3 cellular contexts compared by ENCODE assay signal in the genomic region with DNA sequence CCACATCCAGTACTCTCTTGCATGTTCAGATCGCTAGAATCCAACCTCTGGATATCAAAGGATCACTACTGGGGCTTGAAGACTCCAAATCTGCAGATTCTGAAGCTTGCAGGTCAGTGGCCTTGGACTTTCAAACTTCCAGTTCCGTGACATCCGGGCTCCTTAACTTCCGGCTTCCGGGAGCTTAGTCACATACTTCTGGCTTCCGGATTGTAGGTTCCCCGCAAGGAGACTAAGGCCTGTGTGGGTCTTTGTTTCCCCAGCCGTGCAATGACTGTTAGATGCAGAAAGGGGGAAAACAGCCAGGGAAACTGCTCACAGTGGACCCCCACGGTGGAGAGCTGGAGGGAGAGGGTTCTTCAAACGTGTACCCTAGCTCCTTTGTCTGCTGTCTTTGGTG.
A peak's percentile ranks its signal among the peaks of the same experiment; 100 is the strongest.
TF ChIP-seq lines count a peak whose summit lies in the region.

No MANE protein-coding gene starts in this region.

TF ChIP-seq in A549, 52 proteins besides CTCF, POLR2A, EP300 and RAD21 (continues in another document):
- TF ChIP-seq HMGXB4 (CRISPR knock-in tag; IDR thresholded peaks at IDR 0.05; ENCODE audit: borderline replicate concordance): no peak
- TF ChIP-seq ATOH8 (CRISPR knock-in tag; IDR thresholded peaks at IDR 0.05; ENCODE audit: low read depth): no peak
- TF ChIP-seq MAZ (IDR thresholded peaks at IDR 0.05; ENCODE audit: borderline replicate concordance, low read depth, low read length): no peak
- TF ChIP-seq, protein P1, sequence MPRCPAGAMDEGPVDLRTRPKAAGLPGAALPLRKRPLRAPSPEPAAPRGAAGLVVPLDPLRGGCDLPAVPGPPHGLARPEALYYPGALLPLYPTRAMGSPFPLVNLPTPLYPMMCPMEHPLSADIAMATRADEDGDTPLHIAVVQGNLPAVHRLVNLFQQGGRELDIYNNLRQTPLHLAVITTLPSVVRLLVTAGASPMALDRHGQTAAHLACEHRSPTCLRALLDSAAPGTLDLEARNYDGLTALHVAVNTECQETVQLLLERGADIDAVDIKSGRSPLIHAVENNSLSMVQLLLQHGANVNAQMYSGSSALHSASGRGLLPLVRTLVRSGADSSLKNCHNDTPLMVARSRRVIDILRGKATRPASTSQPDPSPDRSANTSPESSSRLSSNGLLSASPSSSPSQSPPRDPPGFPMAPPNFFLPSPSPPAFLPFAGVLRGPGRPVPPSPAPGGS (IDR thresholded peaks at IDR 0.05): no peak
- no peak for TF ChIP-seq TP53 (CRISPR knock-in tag; IDR thresholded peaks at IDR 0.05)
- TF ChIP-seq ZFP36 (IDR thresholded peaks at IDR 0.05; ENCODE audit: borderline replicate concordance, partially characterized antibody): no peak
- TF ChIP-seq REST (IDR thresholded peaks at IDR 0.05): no peak

TF ChIP-seq in IMR-90, 13 proteins besides CTCF, POLR2A, EP300 and RAD21:
- TF ChIP-seq CEBPB (IDR thresholded peaks at IDR 0.05; ENCODE audit: low read depth, low read length) (no peak), SMC3 (IDR thresholded peaks at IDR 0.05; ENCODE audit: low read depth, low read length) (no peak), CHD1 (IDR thresholded peaks at IDR 0.05; ENCODE audit: low read depth, low read length) (no peak), MAFK (IDR thresholded peaks at IDR 0.05; ENCODE audit: low read depth, low read length) (no peak), MXI1 (IDR thresholded peaks at IDR 0.05; ENCODE audit: borderline replicate concordance, low read depth, low read length) (no peak), BHLHE40 (IDR thresholded peaks at IDR 0.05; ENCODE audit: low read depth, low read length) (no peak), RCOR1 (IDR thresholded peaks at IDR 0.05; ENCODE audit: insufficient replicate concordance, low read length) (no peak), MAZ (IDR thresholded peaks at IDR 0.05; ENCODE audit: borderline replicate concordance, low read depth, low read length) (no peak), NFE2L2 (IDR thresholded peaks at IDR 0.05; ENCODE audit: low read depth, low read length) (no peak), FOS (IDR thresholded peaks at IDR 0.05; ENCODE audit: low read depth, low read length) (no peak), RFX5 (IDR thresholded peaks at IDR 0.05; ENCODE audit: low read depth, low read length) (no peak)
- TF ChIP-seq, protein P2, sequence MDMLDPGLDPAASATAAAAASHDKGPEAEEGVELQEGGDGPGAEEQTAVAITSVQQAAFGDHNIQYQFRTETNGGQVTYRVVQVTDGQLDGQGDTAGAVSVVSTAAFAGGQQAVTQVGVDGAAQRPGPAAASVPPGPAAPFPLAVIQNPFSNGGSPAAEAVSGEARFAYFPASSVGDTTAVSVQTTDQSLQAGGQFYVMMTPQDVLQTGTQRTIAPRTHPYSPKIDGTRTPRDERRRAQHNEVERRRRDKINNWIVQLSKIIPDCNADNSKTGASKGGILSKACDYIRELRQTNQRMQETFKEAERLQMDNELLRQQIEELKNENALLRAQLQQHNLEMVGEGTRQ (IDR thresholded peaks at IDR 0.05; ENCODE audit: low read depth, low read length): no peak
- TF ChIP-seq, protein P3, sequence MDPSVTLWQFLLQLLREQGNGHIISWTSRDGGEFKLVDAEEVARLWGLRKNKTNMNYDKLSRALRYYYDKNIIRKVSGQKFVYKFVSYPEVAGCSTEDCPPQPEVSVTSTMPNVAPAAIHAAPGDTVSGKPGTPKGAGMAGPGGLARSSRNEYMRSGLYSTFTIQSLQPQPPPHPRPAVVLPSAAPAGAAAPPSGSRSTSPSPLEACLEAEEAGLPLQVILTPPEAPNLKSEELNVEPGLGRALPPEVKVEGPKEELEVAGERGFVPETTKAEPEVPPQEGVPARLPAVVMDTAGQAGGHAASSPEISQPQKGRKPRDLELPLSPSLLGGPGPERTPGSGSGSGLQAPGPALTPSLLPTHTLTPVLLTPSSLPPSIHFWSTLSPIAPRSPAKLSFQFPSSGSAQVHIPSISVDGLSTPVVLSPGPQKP (IDR thresholded peaks at IDR 0.05; ENCODE audit: borderline replicate concordance, low read depth, low read length): no peak
TF ChIP-seq in IMR-90: peak in this region for 0.

TF ChIP-seq in K562, 482 proteins besides CTCF, POLR2A, EP300 and RAD21:
- peak; percentile 22; the same call in 1 of the 2 replicates for TF ChIP-seq EHMT2 (IDR thresholded peaks at IDR 0.05)
- TF ChIP-seq, protein P4, sequence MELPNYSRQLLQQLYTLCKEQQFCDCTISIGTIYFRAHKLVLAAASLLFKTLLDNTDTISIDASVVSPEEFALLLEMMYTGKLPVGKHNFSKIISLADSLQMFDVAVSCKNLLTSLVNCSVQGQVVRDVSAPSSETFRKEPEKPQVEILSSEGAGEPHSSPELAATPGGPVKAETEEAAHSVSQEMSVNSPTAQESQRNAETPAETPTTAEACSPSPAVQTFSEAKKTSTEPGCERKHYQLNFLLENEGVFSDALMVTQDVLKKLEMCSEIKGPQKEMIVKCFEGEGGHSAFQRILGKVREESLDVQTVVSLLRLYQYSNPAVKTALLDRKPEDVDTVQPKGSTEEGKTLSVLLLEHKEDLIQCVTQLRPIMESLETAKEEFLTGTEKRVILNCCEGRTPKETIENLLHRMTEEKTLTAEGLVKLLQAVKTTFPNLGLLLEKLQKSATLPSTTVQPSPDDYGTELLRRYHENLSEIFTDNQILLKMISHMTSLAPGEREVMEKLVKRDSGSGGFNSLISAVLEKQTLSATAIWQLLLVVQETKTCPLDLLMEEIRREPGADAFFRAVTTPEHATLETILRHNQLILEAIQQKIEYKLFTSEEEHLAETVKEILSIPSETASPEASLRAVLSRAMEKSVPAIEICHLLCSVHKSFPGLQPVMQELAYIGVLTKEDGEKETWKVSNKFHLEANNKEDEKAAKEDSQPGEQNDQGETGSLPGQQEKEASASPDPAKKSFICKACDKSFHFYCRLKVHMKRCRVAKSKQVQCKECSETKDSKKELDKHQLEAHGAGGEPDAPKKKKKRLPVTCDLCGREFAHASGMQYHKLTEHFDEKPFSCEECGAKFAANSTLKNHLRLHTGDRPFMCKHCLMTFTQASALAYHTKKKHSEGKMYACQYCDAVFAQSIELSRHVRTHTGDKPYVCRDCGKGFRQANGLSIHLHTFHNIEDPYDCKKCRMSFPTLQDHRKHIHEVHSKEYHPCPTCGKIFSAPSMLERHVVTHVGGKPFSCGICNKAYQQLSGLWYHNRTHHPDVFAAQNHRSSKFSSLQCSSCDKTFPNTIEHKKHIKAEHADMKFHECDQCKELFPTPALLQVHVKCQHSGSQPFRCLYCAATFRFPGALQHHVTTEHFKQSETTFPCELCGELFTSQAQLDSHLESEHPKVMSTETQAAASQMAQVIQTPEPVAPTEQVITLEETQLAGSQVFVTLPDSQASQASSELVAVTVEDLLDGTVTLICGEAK (IDR thresholded peaks at IDR 0.05): peak; percentile 56
- TF ChIP-seq, protein P4 (CRISPR knock-in tag; IDR thresholded peaks at IDR 0.05): no peak
- no peak for TF ChIP-seq HDAC8 (tag; IDR thresholded peaks at IDR 0.05)
- TF ChIP-seq GABPA (tag; conservative IDR thresholded peaks at IDR 0.05; ENCODE audit: low read depth): peak; percentile 46
- TF ChIP-seq TARDBP (IDR thresholded peaks at IDR 0.05): no peak
- TF ChIP-seq ZNF766 (CRISPR knock-in tag; conservative IDR thresholded peaks at IDR 0.05): no peak
- no peak for TF ChIP-seq SMARCE1 (IDR thresholded peaks at IDR 0.05)
- TF ChIP-seq, protein P5, sequence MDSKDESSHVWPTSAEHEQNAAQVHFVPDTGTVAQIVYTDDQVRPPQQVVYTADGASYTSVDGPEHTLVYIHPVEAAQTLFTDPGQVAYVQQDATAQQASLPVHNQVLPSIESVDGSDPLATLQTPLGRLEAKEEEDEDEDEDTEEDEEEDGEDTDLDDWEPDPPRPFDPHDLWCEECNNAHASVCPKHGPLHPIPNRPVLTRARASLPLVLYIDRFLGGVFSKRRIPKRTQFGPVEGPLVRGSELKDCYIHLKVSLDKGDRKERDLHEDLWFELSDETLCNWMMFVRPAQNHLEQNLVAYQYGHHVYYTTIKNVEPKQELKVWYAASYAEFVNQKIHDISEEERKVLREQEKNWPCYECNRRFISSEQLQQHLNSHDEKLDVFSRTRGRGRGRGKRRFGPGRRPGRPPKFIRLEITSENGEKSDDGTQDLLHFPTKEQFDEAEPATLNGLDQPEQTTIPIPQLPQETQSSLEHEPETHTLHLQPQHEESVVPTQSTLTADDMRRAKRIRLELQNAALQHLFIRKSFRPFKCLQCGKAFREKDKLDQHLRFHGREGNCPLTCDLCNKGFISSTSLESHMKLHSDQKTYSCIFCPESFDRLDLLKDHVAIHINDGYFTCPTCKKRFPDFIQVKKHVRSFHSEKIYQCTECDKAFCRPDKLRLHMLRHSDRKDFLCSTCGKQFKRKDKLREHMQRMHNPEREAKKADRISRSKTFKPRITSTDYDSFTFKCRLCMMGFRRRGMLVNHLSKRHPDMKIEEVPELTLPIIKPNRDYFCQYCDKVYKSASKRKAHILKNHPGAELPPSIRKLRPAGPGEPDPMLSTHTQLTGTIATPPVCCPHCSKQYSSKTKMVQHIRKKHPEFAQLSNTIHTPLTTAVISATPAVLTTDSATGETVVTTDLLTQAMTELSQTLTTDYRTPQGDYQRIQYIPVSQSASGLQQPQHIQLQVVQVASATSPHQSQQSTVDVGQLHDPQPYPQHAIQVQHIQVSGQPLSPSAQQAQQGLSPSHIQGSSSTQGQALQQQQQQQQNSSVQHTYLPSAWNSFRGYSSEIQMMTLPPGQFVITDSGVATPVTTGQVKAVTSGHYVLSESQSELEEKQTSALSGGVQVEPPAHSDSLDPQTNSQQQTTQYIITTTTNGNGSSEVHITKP (IDR thresholded peaks at IDR 0.05; ENCODE audit: partially characterized antibody): no peak
- no peak for TF ChIP-seq NCOR1 (IDR thresholded peaks at IDR 0.05)
- no peak for TF ChIP-seq ZNF444 (CRISPR knock-in tag; IDR thresholded peaks at IDR 0.05)
